1 cellular context compared by ENCODE assay signal in genomic region chr16:67430504-67431076, GRCh38.
TF ChIP-seq lines count a peak whose summit lies in the region.

No MANE protein-coding gene starts in this region.

TF ChIP-seq in K562, 482 proteins besides CTCF, POLR2A, EP300 and RAD21 (continued from another document):
- TF ChIP-seq E2F6 (IDR thresholded peaks at IDR 0.05; ENCODE audit: borderline replicate concordance in 1 of 2, extremely low read depth in 1 of 2, insufficient read depth in 1 of 2, insufficient read length in 1 of 2, low read depth in 1 of 2, low read length in 1 of 2, poor library complexity in 1 of 2, severe bottlenecking in 1 of 2), result peak; percentile 57 to 80
- peak; percentile 91 for TF ChIP-seq ZBTB33 (CRISPR knock-in tag; IDR thresholded peaks at IDR 0.05)
- no peak for TF ChIP-seq ZNF175 (CRISPR knock-in tag; IDR thresholded peaks at IDR 0.05; ENCODE audit: low read depth)
- TF ChIP-seq NFXL1 (CRISPR knock-in tag; IDR thresholded peaks at IDR 0.05), result no peak
- no peak for TF ChIP-seq TOE1 (IDR thresholded peaks at IDR 0.05; ENCODE audit: borderline replicate concordance)
- TF ChIP-seq TOE1 (CRISPR knock-in tag; IDR thresholded peaks at IDR 0.05; ENCODE audit: borderline replicate concordance, low read depth), result no peak
- TF ChIP-seq POLR2AphosphoS5 (IDR thresholded peaks at IDR 0.05; ENCODE audit: control insufficient read depth, insufficient read depth, low read depth, low read length), result no peak
- TF ChIP-seq SAFB (IDR thresholded peaks at IDR 0.05; ENCODE audit: borderline replicate concordance, low read depth, low read length), result no peak
- TF ChIP-seq JUND (IDR thresholded peaks at IDR 0.05; ENCODE audit: borderline replicate concordance, low read depth, low read length), result no peak
- TF ChIP-seq JUND (tag; IDR thresholded peaks at IDR 0.05; ENCODE audit: borderline replicate concordance, low read depth, low read length), result no peak
- TF ChIP-seq BRF1 (IDR thresholded peaks at IDR 0.05; ENCODE audit: borderline replicate concordance, extremely low read depth, insufficient read length), result no peak
- no peak for TF ChIP-seq ZC3H11A (IDR thresholded peaks at IDR 0.05; ENCODE audit: low read depth, low read length)
- 0 out of 2 replicates have a peak, but pooled peaks have one; percentile 43 for TF ChIP-seq ZNF740 (CRISPR knock-in tag; IDR thresholded peaks at IDR 0.05)
- peak in 1 of 2 experiments; percentile 41; a peak in 1 of 4 replicates for TF ChIP-seq ZNF740 (tag; IDR thresholded peaks at IDR 0.05)
- TF ChIP-seq, protein P1, sequence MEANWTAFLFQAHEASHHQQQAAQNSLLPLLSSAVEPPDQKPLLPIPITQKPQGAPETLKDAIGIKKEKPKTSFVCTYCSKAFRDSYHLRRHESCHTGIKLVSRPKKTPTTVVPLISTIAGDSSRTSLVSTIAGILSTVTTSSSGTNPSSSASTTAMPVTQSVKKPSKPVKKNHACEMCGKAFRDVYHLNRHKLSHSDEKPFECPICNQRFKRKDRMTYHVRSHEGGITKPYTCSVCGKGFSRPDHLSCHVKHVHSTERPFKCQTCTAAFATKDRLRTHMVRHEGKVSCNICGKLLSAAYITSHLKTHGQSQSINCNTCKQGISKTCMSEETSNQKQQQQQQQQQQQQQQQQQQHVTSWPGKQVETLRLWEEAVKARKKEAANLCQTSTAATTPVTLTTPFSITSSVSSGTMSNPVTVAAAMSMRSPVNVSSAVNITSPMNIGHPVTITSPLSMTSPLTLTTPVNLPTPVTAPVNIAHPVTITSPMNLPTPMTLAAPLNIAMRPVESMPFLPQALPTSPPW (CRISPR knock-in tag; IDR thresholded peaks at IDR 0.05), result no peak
- TF ChIP-seq, protein P2, sequence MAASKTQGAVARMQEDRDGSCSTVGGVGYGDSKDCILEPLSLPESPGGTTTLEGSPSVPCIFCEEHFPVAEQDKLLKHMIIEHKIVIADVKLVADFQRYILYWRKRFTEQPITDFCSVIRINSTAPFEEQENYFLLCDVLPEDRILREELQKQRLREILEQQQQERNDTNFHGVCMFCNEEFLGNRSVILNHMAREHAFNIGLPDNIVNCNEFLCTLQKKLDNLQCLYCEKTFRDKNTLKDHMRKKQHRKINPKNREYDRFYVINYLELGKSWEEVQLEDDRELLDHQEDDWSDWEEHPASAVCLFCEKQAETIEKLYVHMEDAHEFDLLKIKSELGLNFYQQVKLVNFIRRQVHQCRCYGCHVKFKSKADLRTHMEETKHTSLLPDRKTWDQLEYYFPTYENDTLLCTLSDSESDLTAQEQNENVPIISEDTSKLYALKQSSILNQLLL (CRISPR knock-in tag; IDR thresholded peaks at IDR 0.05; ENCODE audit: borderline replicate concordance), result no peak
- TF ChIP-seq PURB (CRISPR knock-in tag; IDR thresholded peaks at IDR 0.05; ENCODE audit: low read depth), result no peak
- TF ChIP-seq ZNF707 (CRISPR knock-in tag; conservative IDR thresholded peaks at IDR 0.05), result no peak
- TF ChIP-seq L3MBTL2 (IDR thresholded peaks at IDR 0.05), result peak; percentile 56; the same call in 1 of the 2 replicates
- TF ChIP-seq ZNF592 (IDR thresholded peaks at IDR 0.05), result no peak
- no peak for TF ChIP-seq ZKSCAN1 (IDR thresholded peaks at IDR 0.05; ENCODE audit: low read depth, low read length)
- peak; percentile 51; the same call in 1 of the 2 replicates for TF ChIP-seq MYC (IDR thresholded peaks at IDR 0.05; ENCODE audit: low read depth, low read length)
- no peak for TF ChIP-seq MYC (CRISPR knock-in tag; IDR thresholded peaks at IDR 0.05; ENCODE audit: borderline replicate concordance, low read depth)
- no peak for TF ChIP-seq ZNF274 (IDR thresholded peaks at IDR 0.05; ENCODE audit: borderline replicate concordance, low read depth, low read length)
- TF ChIP-seq MXI1 (IDR thresholded peaks at IDR 0.05; ENCODE audit: low read depth, low read length), result no peak
- no peak for TF ChIP-seq SAP30 (IDR thresholded peaks at IDR 0.05; ENCODE audit: borderline replicate concordance, insufficient read depth, low read depth, low read length, poor library complexity, severe bottlenecking)
- no peak for TF ChIP-seq ZBED1 (IDR thresholded peaks at IDR 0.05)
- TF ChIP-seq GATAD2A (IDR thresholded peaks at IDR 0.05), result no peak
- no peak for TF ChIP-seq HDAC6 (IDR thresholded peaks at IDR 0.05; ENCODE audit: low read depth, low read length)
- TF ChIP-seq EZH2 (IDR thresholded peaks at IDR 0.05; ENCODE audit: borderline replicate concordance, low read depth, low read length), result no peak
- TF ChIP-seq ZBTB43 (CRISPR knock-in tag; IDR thresholded peaks at IDR 0.05), result no peak
- TF ChIP-seq TARDBP (IDR thresholded peaks at IDR 0.05), result no peak
- TF ChIP-seq, protein P3, sequence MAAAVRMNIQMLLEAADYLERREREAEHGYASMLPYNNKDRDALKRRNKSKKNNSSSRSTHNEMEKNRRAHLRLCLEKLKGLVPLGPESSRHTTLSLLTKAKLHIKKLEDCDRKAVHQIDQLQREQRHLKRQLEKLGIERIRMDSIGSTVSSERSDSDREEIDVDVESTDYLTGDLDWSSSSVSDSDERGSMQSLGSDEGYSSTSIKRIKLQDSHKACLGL (CRISPR knock-in tag; IDR thresholded peaks at IDR 0.05; ENCODE audit: borderline replicate concordance, poor library complexity, severe bottlenecking), result no peak
- TF ChIP-seq HDAC8 (tag; IDR thresholded peaks at IDR 0.05), result no peak
- TF ChIP-seq NBN (IDR thresholded peaks at IDR 0.05; ENCODE audit: low read depth), result no peak
